Comparison of ENCODE assay signal across 1 cellular context in genomic region chr16:30893082-30893743, GRCh38.
TF ChIP-seq lines count a peak whose summit lies in the region.

No MANE protein-coding gene starts in this region.

TF ChIP-seq in endothelial cell of umbilical vein, 7 proteins besides CTCF, POLR2A, EP300 and RAD21:
- no peak for TF ChIP-seq MAX (IDR thresholded peaks at IDR 0.05; ENCODE audit: insufficient read depth, insufficient read length)
- no peak for TF ChIP-seq POLR2AphosphoS5 (IDR thresholded peaks at IDR 0.05; ENCODE audit: insufficient read depth, low read depth, low read length)
- no peak for TF ChIP-seq MYC (IDR thresholded peaks at IDR 0.05; ENCODE audit: low read depth, low read length)
- no peak for TF ChIP-seq GATA2 (IDR thresholded peaks at IDR 0.05; ENCODE audit: insufficient read depth, insufficient read length, low read depth, low read length)
- TF ChIP-seq FOS (IDR thresholded peaks at IDR 0.05; ENCODE audit: borderline replicate concordance, insufficient read depth, low read length) = no peak
- TF ChIP-seq JUN (IDR thresholded peaks at IDR 0.05; ENCODE audit: borderline replicate concordance, insufficient read depth, insufficient read length, low read depth) = no peak
- TF ChIP-seq EZH2 (IDR thresholded peaks at IDR 0.05; ENCODE audit: borderline replicate concordance, low read depth, low read length, severe bottlenecking) = no peak
